In the genomic region with DNA sequence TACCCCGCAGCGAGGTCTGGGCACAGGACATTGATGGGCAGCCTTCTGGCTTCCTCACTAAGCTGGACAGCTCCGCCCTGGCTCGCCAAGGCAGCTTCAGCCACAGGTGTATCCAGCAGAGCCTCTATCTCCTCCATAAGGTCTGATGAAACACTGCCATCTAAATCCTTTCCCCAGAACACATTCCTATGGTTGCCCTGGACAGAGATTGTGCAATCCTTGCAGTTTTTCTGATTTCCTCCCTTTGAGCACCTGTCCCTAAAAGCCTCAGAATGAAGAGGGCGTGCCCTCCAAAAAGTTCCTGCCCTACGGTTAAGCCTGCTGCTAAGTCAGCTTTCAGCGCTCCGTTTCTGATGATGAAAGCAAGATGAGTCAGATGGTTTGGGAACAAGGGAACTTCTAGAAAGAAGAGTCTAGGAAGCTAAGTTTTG, we compare ENCODE assay signal across 1 cellular context.
A peak's percentile ranks its signal among the peaks of the same experiment; 100 is the strongest.
TF ChIP-seq lines count a peak whose summit lies in the region.

No MANE protein-coding gene starts in this region.

TF ChIP-seq in HepG2, 621 proteins besides CTCF, POLR2A, EP300 and RAD21 (continued from another document):
- TF ChIP-seq, protein P1, sequence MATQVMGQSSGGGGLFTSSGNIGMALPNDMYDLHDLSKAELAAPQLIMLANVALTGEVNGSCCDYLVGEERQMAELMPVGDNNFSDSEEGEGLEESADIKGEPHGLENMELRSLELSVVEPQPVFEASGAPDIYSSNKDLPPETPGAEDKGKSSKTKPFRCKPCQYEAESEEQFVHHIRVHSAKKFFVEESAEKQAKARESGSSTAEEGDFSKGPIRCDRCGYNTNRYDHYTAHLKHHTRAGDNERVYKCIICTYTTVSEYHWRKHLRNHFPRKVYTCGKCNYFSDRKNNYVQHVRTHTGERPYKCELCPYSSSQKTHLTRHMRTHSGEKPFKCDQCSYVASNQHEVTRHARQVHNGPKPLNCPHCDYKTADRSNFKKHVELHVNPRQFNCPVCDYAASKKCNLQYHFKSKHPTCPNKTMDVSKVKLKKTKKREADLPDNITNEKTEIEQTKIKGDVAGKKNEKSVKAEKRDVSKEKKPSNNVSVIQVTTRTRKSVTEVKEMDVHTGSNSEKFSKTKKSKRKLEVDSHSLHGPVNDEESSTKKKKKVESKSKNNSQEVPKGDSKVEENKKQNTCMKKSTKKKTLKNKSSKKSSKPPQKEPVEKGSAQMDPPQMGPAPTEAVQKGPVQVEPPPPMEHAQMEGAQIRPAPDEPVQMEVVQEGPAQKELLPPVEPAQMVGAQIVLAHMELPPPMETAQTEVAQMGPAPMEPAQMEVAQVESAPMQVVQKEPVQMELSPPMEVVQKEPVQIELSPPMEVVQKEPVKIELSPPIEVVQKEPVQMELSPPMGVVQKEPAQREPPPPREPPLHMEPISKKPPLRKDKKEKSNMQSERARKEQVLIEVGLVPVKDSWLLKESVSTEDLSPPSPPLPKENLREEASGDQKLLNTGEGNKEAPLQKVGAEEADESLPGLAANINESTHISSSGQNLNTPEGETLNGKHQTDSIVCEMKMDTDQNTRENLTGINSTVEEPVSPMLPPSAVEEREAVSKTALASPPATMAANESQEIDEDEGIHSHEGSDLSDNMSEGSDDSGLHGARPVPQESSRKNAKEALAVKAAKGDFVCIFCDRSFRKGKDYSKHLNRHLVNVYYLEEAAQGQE (IDR thresholded peaks at IDR 0.05; ENCODE audit: borderline replicate concordance in 1 of 2, low read depth in 1 of 2, low read length in 2 of 2), result peak; percentile 4 to 73; a peak in 3 of 4 replicates
- no peak for TF ChIP-seq MED1 (CRISPR knock-in tag; IDR thresholded peaks at IDR 0.05)
- TF ChIP-seq MIER3 (CRISPR knock-in tag; IDR thresholded peaks at IDR 0.05; ENCODE audit: borderline replicate concordance), result no peak
- TF ChIP-seq, protein P2, sequence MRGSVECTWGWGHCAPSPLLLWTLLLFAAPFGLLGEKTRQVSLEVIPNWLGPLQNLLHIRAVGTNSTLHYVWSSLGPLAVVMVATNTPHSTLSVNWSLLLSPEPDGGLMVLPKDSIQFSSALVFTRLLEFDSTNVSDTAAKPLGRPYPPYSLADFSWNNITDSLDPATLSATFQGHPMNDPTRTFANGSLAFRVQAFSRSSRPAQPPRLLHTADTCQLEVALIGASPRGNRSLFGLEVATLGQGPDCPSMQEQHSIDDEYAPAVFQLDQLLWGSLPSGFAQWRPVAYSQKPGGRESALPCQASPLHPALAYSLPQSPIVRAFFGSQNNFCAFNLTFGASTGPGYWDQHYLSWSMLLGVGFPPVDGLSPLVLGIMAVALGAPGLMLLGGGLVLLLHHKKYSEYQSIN (CRISPR knock-in tag; IDR thresholded peaks at IDR 0.05; ENCODE audit: borderline replicate concordance), result no peak
- peak; percentile 90 for TF ChIP-seq CEBPG (CRISPR knock-in tag; IDR thresholded peaks at IDR 0.05)
- no peak for TF ChIP-seq ZFP37 (CRISPR knock-in tag; IDR thresholded peaks at IDR 0.05; ENCODE audit: borderline replicate concordance)
- no peak for TF ChIP-seq POLR2AphosphoS2 (IDR thresholded peaks at IDR 0.05; ENCODE audit: low read depth, low read length)
- TF ChIP-seq ZNF367 (CRISPR knock-in tag; IDR thresholded peaks at IDR 0.05; ENCODE audit: borderline replicate concordance), result no peak
- peak; percentile 22 to 41; a peak in 2 of 4 replicates for TF ChIP-seq MAFK (conservative IDR thresholded peaks at IDR 0.05 in 1 of 2, IDR thresholded peaks at IDR 0.05 in 1 of 2; ENCODE audit: low read length in 2 of 2)
- peak; percentile 94 for TF ChIP-seq CEBPB (IDR thresholded peaks at IDR 0.05; ENCODE audit: borderline replicate concordance, low read depth, low read length)
- TF ChIP-seq, protein P3, sequence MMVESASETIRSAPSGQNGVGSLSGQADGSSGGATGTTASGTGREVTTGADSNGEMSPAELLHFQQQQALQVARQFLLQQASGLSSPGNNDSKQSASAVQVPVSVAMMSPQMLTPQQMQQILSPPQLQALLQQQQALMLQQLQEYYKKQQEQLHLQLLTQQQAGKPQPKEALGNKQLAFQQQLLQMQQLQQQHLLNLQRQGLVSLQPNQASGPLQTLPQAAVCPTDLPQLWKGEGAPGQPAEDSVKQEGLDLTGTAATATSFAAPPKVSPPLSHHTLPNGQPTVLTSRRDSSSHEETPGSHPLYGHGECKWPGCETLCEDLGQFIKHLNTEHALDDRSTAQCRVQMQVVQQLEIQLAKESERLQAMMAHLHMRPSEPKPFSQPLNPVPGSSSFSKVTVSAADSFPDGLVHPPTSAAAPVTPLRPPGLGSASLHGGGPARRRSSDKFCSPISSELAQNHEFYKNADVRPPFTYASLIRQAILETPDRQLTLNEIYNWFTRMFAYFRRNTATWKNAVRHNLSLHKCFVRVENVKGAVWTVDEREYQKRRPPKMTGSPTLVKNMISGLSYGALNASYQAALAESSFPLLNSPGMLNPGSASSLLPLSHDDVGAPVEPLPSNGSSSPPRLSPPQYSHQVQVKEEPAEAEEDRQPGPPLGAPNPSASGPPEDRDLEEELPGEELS (CRISPR knock-in tag; IDR thresholded peaks at IDR 0.05), result no peak
- no peak for TF ChIP-seq CREM (IDR thresholded peaks at IDR 0.05)
- no peak for TF ChIP-seq CREM (CRISPR knock-in tag; IDR thresholded peaks at IDR 0.05)
TF ChIP-seq in HepG2: peak in this region for 6.
